1 cellular context compared by ENCODE assay signal in genomic region chr1:1348420-1349255, GRCh38.
A peak's percentile ranks its signal among the peaks of the same experiment; 100 is the strongest.
TF ChIP-seq lines count a peak whose summit lies in the region.

No MANE protein-coding gene starts in this region.

TF ChIP-seq in K562, 482 proteins besides CTCF, POLR2A, EP300 and RAD21 (continued from another document and continues in another):
- no peak for TF ChIP-seq CLOCK (CRISPR knock-in tag; IDR thresholded peaks at IDR 0.05; ENCODE audit: borderline replicate concordance)
- peak; percentile 31 for TF ChIP-seq HMGN3 (IDR thresholded peaks at IDR 0.05; ENCODE audit: borderline replicate concordance, extremely low read depth, insufficient read length, low read depth, low read length)
- no peak for TF ChIP-seq KHSRP (IDR thresholded peaks at IDR 0.05)
- no peak for TF ChIP-seq ZNF280B (CRISPR knock-in tag; IDR thresholded peaks at IDR 0.05)
- 0 out of 2 replicates have a peak, but pooled peaks have one; percentile 64 for TF ChIP-seq CTBP1 (IDR thresholded peaks at IDR 0.05; ENCODE audit: borderline replicate concordance)
- peak; percentile 69 for TF ChIP-seq ZBTB7A (IDR thresholded peaks at IDR 0.05; ENCODE audit: borderline replicate concordance, control insufficient read depth, low read depth, low read length)
- TF ChIP-seq ASH1L (IDR thresholded peaks at IDR 0.05; ENCODE audit: borderline replicate concordance, low read depth, partially characterized antibody), result no peak
- 0 out of 2 replicates have a peak, but pooled peaks have one; percentile 74 for TF ChIP-seq ELK1 (CRISPR knock-in tag; IDR thresholded peaks at IDR 0.05)
- 0 out of 2 replicates have a peak, but pooled peaks have one; percentile 55 for TF ChIP-seq ZNF12 (CRISPR knock-in tag; IDR thresholded peaks at IDR 0.05)
- no peak for TF ChIP-seq NBN (IDR thresholded peaks at IDR 0.05; ENCODE audit: low read depth)
- no peak for TF ChIP-seq NR2C2 (CRISPR knock-in tag; IDR thresholded peaks at IDR 0.05)
- TF ChIP-seq NR2C2 (tag; IDR thresholded peaks at IDR 0.05), result peak; percentile 25; the same call in 1 of the 2 replicates
- peak; percentile 36; the same call in 1 of the 2 replicates for TF ChIP-seq CREM (IDR thresholded peaks at IDR 0.05; ENCODE audit: low read depth)
- TF ChIP-seq TCFL5 (CRISPR knock-in tag; conservative IDR thresholded peaks at IDR 0.05), result no peak
- peak; percentile 58; the same call in 1 of the 2 replicates for TF ChIP-seq POLR2G (IDR thresholded peaks at IDR 0.05; ENCODE audit: low read depth, low read length)
- no peak for TF ChIP-seq POLR2H (tag; IDR thresholded peaks at IDR 0.05; ENCODE audit: low read depth)
- TF ChIP-seq GATA2 (CRISPR knock-in tag; IDR thresholded peaks at IDR 0.05), result no peak
- TF ChIP-seq ZNF79 (CRISPR knock-in tag; IDR thresholded peaks at IDR 0.05; ENCODE audit: low read depth), result no peak
- no peak for TF ChIP-seq HMG20A (CRISPR knock-in tag; conservative IDR thresholded peaks at IDR 0.05)
- TF ChIP-seq CEBPZ (IDR thresholded peaks at IDR 0.05; ENCODE audit: borderline replicate concordance, low read depth, low read length), result no peak
- TF ChIP-seq UBTF (IDR thresholded peaks at IDR 0.05; ENCODE audit: borderline replicate concordance in 1 of 2, low read depth in 2 of 2, low read length in 2 of 2), result 0 out of 4 replicates have a peak, but pooled peaks have one; percentile 40 to 46
- no peak for TF ChIP-seq TCF3 (CRISPR knock-in tag; IDR thresholded peaks at IDR 0.05)
- no peak for TF ChIP-seq ZMIZ1 (IDR thresholded peaks at IDR 0.05; ENCODE audit: low read depth in 2 of 2, low read length in 2 of 2)
- TF ChIP-seq KDM5B (IDR thresholded peaks at IDR 0.05; ENCODE audit: insufficient replicate concordance, low read depth, low read length), result peak; percentile 11
- no peak for TF ChIP-seq LARP7 (IDR thresholded peaks at IDR 0.05)
- TF ChIP-seq CXXC5 (CRISPR knock-in tag; IDR thresholded peaks at IDR 0.05), result peak; percentile 58; the same call in 1 of the 2 replicates
- peak in 1 of 3 experiments; percentile 53 for TF ChIP-seq YY1 (IDR thresholded peaks at IDR 0.05; ENCODE audit: borderline replicate concordance in 1 of 3, control insufficient read depth in 1 of 3, extremely low read depth in 1 of 3, insufficient read depth in 3 of 3, insufficient read length in 1 of 3, insufficient replicate concordance in 2 of 3, low read depth in 1 of 3, low read length in 2 of 3)
- peak; percentile 24; the same call in 1 of the 2 replicates for TF ChIP-seq ATF7 (IDR thresholded peaks at IDR 0.05)
- peak; percentile 26 for TF ChIP-seq E2F6 (IDR thresholded peaks at IDR 0.05; ENCODE audit: borderline replicate concordance in 1 of 2, extremely low read depth in 1 of 2, insufficient read depth in 1 of 2, insufficient read length in 1 of 2, low read depth in 1 of 2, low read length in 1 of 2, poor library complexity in 1 of 2, severe bottlenecking in 1 of 2)
- TF ChIP-seq ARID1B (IDR thresholded peaks at IDR 0.05), result no peak
- no peak for TF ChIP-seq YBX1 (IDR thresholded peaks at IDR 0.05)
- TF ChIP-seq SMARCB1 (IDR thresholded peaks at IDR 0.05; ENCODE audit: insufficient read length, low read depth), result no peak
- TF ChIP-seq NONO (IDR thresholded peaks at IDR 0.05; ENCODE audit: low read depth in 2 of 2, low read length in 1 of 2), result 0 out of 4 replicates have a peak, but pooled peaks of 1 of the 2 experiments have one; percentile 70
- TF ChIP-seq ZNF551 (CRISPR knock-in tag; IDR thresholded peaks at IDR 0.05), result no peak
- peak; percentile 49 for TF ChIP-seq SIN3B (IDR thresholded peaks at IDR 0.05; ENCODE audit: low read depth)
- TF ChIP-seq ZNF354B (CRISPR knock-in tag; IDR thresholded peaks at IDR 0.05), result no peak
